ENCODE assay signal across 8 cellular contexts in genomic region chr11:19345848-19346681, GRCh38.
DNase-seq lines count a peak whose midpoint lies in the region; ATAC-seq and TF ChIP-seq lines count a peak whose summit lies in the region.

No MANE protein-coding gene starts in this region.

- H2AFZ ChIP-seq in smooth muscle cell (ENCODE audit: low read depth), result no peak overlapping the region

- peaks cover 10% of the 10 kb centered on the region for H3K4me1 ChIP-seq in smooth muscle cell (ENCODE audit: low read depth)

- no peak for TF ChIP-seq CTCF in smooth muscle cell (IDR thresholded peaks at IDR 0.05; ENCODE audit: borderline replicate concordance, insufficient read depth, poor library complexity, severe bottlenecking)

- DNase-seq in DMS79 treated with DMSO at 0.1 percent for 48 hours (lab: John Stamatoyannopoulos, UW), result peak; percentile 67
- DNase-seq in DMS79 (lab: John Stamatoyannopoulos, UW), result no peak
- peak in 53 of 58 donors; percentile 16 to 79 (median 48) for DNase-seq in anterior cingulate cortex (lab: John Stamatoyannopoulos, UW)
- peak in 45 of 51 donors; percentile 7 to 83 (median 51) for DNase-seq in hypothalamus (lab: John Stamatoyannopoulos, UW)
- DNase-seq in smooth muscle cell (lab: John Stamatoyannopoulos, UW; ENCODE audit: unreplicated experiment), result no peak
- no peak for DNase-seq in NCI-H446 (lab: John Stamatoyannopoulos, UW)
- DNase-seq in activated T-cell treated with anti-CD3 and anti-CD28 coated beads, Interleukin-2, amount 50 U/mL, for 1 hour, result no peak

- H3K27me3 ChIP-seq in smooth muscle cell (ENCODE audit: low read depth), result peaks cover 99% of the 10 kb centered on the region

- peak overlapping the region; percentile 85 for H3K4me2 ChIP-seq in smooth muscle cell

- WGBS in smooth muscle cell (ENCODE audit: low lambda C conversion rate), result 13% methylated on average over 50 of the region's 54 CpGs

- H3K36me3 ChIP-seq in smooth muscle cell (ENCODE audit: low read depth), result no peaks in the 10 kb centered on the region

- no peaks in the 10 kb centered on the region for H3F3A ChIP-seq in smooth muscle cell (ENCODE audit: low read depth)

- peak; percentile 40 for ATAC-seq in HG03045 (IDR thresholded peaks at IDR 0.05; ENCODE audit: unreplicated experiment)

- peak overlapping the region; percentile 31 for H3K4me3 ChIP-seq in smooth muscle cell

- H4K20me1 ChIP-seq in smooth muscle cell (ENCODE audit: low read depth), result no peaks in the 10 kb centered on the region

- H3K9me3 ChIP-seq in smooth muscle cell (replicated peaks; ENCODE audit: low read depth), result no peaks in the 10 kb centered on the region

- no peak overlapping the region for H3K27ac ChIP-seq in smooth muscle cell (ENCODE audit: low read depth)

- no peaks in the 10 kb centered on the region for H3K79me2 ChIP-seq in smooth muscle cell (ENCODE audit: low read depth)

- no peak overlapping the region for H3K9ac ChIP-seq in smooth muscle cell (ENCODE audit: low read depth)

Comparison
In these comparisons a context has a peak if more than half of its experiments do, and no peak if none do; other contexts are left out.
1. DNase-seq: peak in DMS79 treated with DMSO at 0.1 percent for 48 hours (single experiment), anterior cingulate cortex (53 of 58) and hypothalamus (45 of 51); none in DMS79 (single experiment), smooth muscle cell (single experiment), NCI-H446 (0 of 2) and activated T-cell treated with anti-CD3 and anti-CD28 coated beads, Interleukin-2, amount 50 U/mL, for 1 hour (single experiment).